Comparison of ENCODE assay signal across 6 cellular contexts in genomic region chr14:60800409-60800808, GRCh38.
"Had no signal": no experiment of that assay in that cellular context is flagged by ENCODE, and none has a peak within 500 bp of the region (broad histone marks: within the 10 kb centered on the region; RNA-seq: fewer than 3 reads in every experiment).

No MANE protein-coding gene starts in this region.

- H3K4me3 Mint-ChIP-seq: IgD-negative memory B cell had no signal

- FAIRE-seq: HepG2, K562 had no signal

- H3K27ac ChIP-seq: HL-60 had no signal

- H3K27ac Mint-ChIP-seq: IgD-negative memory B cell had no signal

- H3K27me3 Mint-ChIP-seq: IgD-negative memory B cell had no signal

- ATAC-seq: HepG2, K562 had no signal

- DNase-seq: IMR-90, KBM-7 had no signal

- H3K4me3 ChIP-seq: K562 had no signal
